16 cellular contexts compared by ENCODE assay signal in the genomic region with DNA sequence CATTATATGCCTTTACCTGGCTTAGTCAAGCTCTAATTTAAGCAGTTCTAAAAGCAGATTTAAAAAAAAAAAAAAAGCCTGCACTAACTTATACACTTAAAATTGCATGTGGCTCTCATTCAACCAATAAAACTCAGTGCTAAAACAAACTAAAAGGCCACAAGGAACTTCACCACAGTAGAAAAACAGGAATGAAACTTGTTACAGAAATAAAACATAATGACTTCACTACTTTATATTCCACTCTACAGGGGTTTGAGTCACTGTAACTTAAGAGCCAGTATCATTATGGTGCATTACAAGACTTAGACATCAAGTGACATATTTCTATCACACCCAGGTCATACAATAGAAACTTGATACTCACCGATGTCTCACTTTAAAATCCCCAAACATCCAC. TPM values are rescaled to one million over a fixed set of nuclear protein-coding genes. Genes with fewer than 3 reads are reported as not detected.
DNase-seq lines count a peak whose midpoint lies in the region; ATAC-seq and TF ChIP-seq lines count a peak whose summit lies in the region.
"Had no signal": no experiment of that assay in that cellular context is flagged by ENCODE, and none has a peak within 500 bp of the region (broad histone marks: within the 10 kb centered on the region; RNA-seq: fewer than 3 reads in every experiment).

No MANE protein-coding gene starts in this region.

- peak overlapping the region; percentile 49 for H3K27ac Mint-ChIP-seq in activated CD4-positive, alpha-beta T cell treated with anti-CD3 and anti-CD28 coated beads, Interleukin-2, amount 10 ng/mL, durations not matched to agents 24 days and 14 days
- no peak overlapping the region for H3K27ac Mint-ChIP-seq in activated CD4-positive, alpha-beta T cell treated with anti-CD3 and anti-CD28 coated beads, Interleukin-2, amount 10 ng/mL, durations not matched to agents 7 days and 5 days
- H3K27ac Mint-ChIP-seq in T-helper 17 cell, result no peak overlapping the region

- H3K9me3 ChIP-seq in PC-3 (ENCODE audit: low read length) (no peaks in the 10 kb centered on the region), T-helper 17 cell (ENCODE audit: control insufficient read depth, low read length, poor library complexity, severe bottlenecking) (no peaks in the 10 kb centered on the region)
- H3K9me3 ChIP-seq: heart left ventricle had no signal

- no peaks in the 10 kb centered on the region for H3K27me3 ChIP-seq in PC-3 (ENCODE audit: low read length)
- H3K27me3 ChIP-seq: heart left ventricle had no signal

- intact Hi-C loops in activated CD4-positive, alpha-beta T cell treated with anti-CD3 and anti-CD28 coated beads, Interleukin-2, amount 10 ng/mL, durations not matched to agents 24 days and 14 days (cut with micrococcal nuclease), result no loop called here
- intact Hi-C loops in PC-3 (cut with micrococcal nuclease), result no loop called here

- H3K4me2 ChIP-seq in PC-3 (ENCODE audit: low read length), result peak overlapping the region; percentile 34; the same call in 1 of the 2 replicates

- ATAC-seq in GM21786 (IDR thresholded peaks at IDR 0.05; ENCODE audit: unreplicated experiment) (peak; percentile 54), PC-3 (no peak), T-helper 17 cell (no peak), GM19023 (IDR thresholded peaks at IDR 0.05; ENCODE audit: unreplicated experiment) (no peak), GM19397 (IDR thresholded peaks at IDR 0.05; ENCODE audit: unreplicated experiment) (no peak)
- ATAC-seq: heart left ventricle; left lobe of liver; naive thymus-derived CD4-positive, alpha-beta T cell; Right ventricle myocardium inferior had no signal

- H3K36me3 Mint-ChIP-seq in activated CD4-positive, alpha-beta T cell treated with anti-CD3 and anti-CD28 coated beads, Interleukin-2, amount 10 ng/mL, durations not matched to agents 24 days and 14 days (ENCODE audit: low read depth), result no peaks in the 10 kb centered on the region
- H3K36me3 Mint-ChIP-seq in activated CD4-positive, alpha-beta T cell treated with anti-CD3 and anti-CD28 coated beads, Interleukin-2, amount 10 ng/mL, durations not matched to agents 7 days and 5 days (ENCODE audit: low read depth), result no peaks in the 10 kb centered on the region
- H3K36me3 Mint-ChIP-seq in T-helper 17 cell (ENCODE audit: low read depth), result no peaks in the 10 kb centered on the region
- H3K36me3 Mint-ChIP-seq: naive thymus-derived CD4-positive, alpha-beta T cell had no signal

- no peaks in the 10 kb centered on the region for H3K27me3 Mint-ChIP-seq in activated CD4-positive, alpha-beta T cell treated with anti-CD3 and anti-CD28 coated beads, Interleukin-2, amount 10 ng/mL, durations not matched to agents 24 days and 14 days
- H3K27me3 Mint-ChIP-seq in activated CD4-positive, alpha-beta T cell treated with anti-CD3 and anti-CD28 coated beads, Interleukin-2, amount 10 ng/mL, durations not matched to agents 7 days and 5 days, result no peaks in the 10 kb centered on the region
- no peaks in the 10 kb centered on the region for H3K27me3 Mint-ChIP-seq in T-helper 17 cell

- H3K36me3 ChIP-seq in PC-3 (ENCODE audit: low read depth, low read length), result no peaks in the 10 kb centered on the region
- H3K36me3 ChIP-seq: heart left ventricle had no signal

- no peaks in the 10 kb centered on the region for H4K20me1 ChIP-seq in PC-3 (ENCODE audit: low read length)

- no peak overlapping the region for H3K4me3 ChIP-seq in PC-3 (ENCODE audit: low read length)
- H3K4me3 ChIP-seq: heart left ventricle had no signal

- peaks cover 3% of the 10 kb centered on the region for H3K9me3 Mint-ChIP-seq in activated CD4-positive, alpha-beta T cell treated with anti-CD3 and anti-CD28 coated beads, Interleukin-2, amount 10 ng/mL, durations not matched to agents 24 days and 14 days
- no peaks in the 10 kb centered on the region for H3K9me3 Mint-ChIP-seq in activated CD4-positive, alpha-beta T cell treated with anti-CD3 and anti-CD28 coated beads, Interleukin-2, amount 10 ng/mL, durations not matched to agents 7 days and 5 days

- BruUV-seq in PC-3 (replicated peaks; lab: Mats Ljungman, UMichigan), result no TSS peak

- no peaks in the 10 kb centered on the region for H3K9me2 ChIP-seq in PC-3 (replicated peaks; ENCODE audit: low read length)

- peaks cover 15% of the 10 kb centered on the region for H3K4me1 Mint-ChIP-seq in activated CD4-positive, alpha-beta T cell treated with anti-CD3 and anti-CD28 coated beads, Interleukin-2, amount 10 ng/mL, durations not matched to agents 24 days and 14 days
- peaks cover 11% of the 10 kb centered on the region for H3K4me1 Mint-ChIP-seq in activated CD4-positive, alpha-beta T cell treated with anti-CD3 and anti-CD28 coated beads, Interleukin-2, amount 10 ng/mL, durations not matched to agents 7 days and 5 days
- peaks cover 16% of the 10 kb centered on the region for H3K4me1 Mint-ChIP-seq in T-helper 17 cell

- H3K9ac ChIP-seq in PC-3 (ENCODE audit: low read length), result no peak overlapping the region

- no peak overlapping the region for H2AFZ ChIP-seq in PC-3 (ENCODE audit: low read length)

- no peaks in the 10 kb centered on the region for H3K79me2 ChIP-seq in PC-3 (ENCODE audit: low read length)

- H3K4me1 ChIP-seq in PC-3 (ENCODE audit: insufficient read depth, low read length), result peaks cover 42% of the 10 kb centered on the region
- H3K4me1 ChIP-seq: heart left ventricle had no signal

- DNase-seq in activated CD4-positive, alpha-beta T cell treated with anti-CD3 and anti-CD28 coated beads, Interleukin-2, amount 10 ng/mL, durations not matched to agents 24 days and 14 days, result no peak
- no peak for DNase-seq in activated CD4-positive, alpha-beta T cell treated with anti-CD3 and anti-CD28 coated beads, Interleukin-2, amount 10 ng/mL, durations not matched to agents 7 days and 5 days
- peak; percentile 72 for DNase-seq in PC-3
- peak; percentile 77 for DNase-seq in kidney tubule cell (ENCODE audit: low spot score)
- no peak for DNase-seq in T-helper 17 cell
- DNase-seq: heart left ventricle; naive thymus-derived CD4-positive, alpha-beta T cell; NCI-H1048; stimulated activated CD4-positive, alpha-beta T cell treated with anti-CD3 and anti-CD28 coated beads, Interleukin-2, amount 100 ng/mL, for 48 hours; stimulated activated naive CD4-positive, alpha-beta T cell had no signal

- CTCF ChIA-PET in activated CD4-positive, alpha-beta T cell treated with anti-CD3 and anti-CD28 coated beads, Interleukin-2, amount 10 ng/mL, durations not matched to agents 7 days and 5 days (lab: Charles Lee), result no interaction called here
- CTCF ChIA-PET in PC-3 (lab: Charles Lee), result no interaction called here

- peaks cover 7% of the 10 kb centered on the region for H3F3A ChIP-seq in PC-3 (ENCODE audit: low read length, unreplicated experiment)

- peak overlapping the region; percentile 79 for H3K27ac ChIP-seq in PC-3 (ENCODE audit: low read length)
- H3K27ac ChIP-seq: heart left ventricle had no signal

- TF ChIP-seq CTCF in PC-3 (conservative IDR thresholded peaks at IDR 0.05; ENCODE audit: low read depth, low read length), result no peak

- no peak overlapping the region for H3K4me3 Mint-ChIP-seq in activated CD4-positive, alpha-beta T cell treated with anti-CD3 and anti-CD28 coated beads, Interleukin-2, amount 10 ng/mL, durations not matched to agents 24 days and 14 days
- no peak overlapping the region for H3K4me3 Mint-ChIP-seq in activated CD4-positive, alpha-beta T cell treated with anti-CD3 and anti-CD28 coated beads, Interleukin-2, amount 10 ng/mL, durations not matched to agents 7 days and 5 days
- no peak overlapping the region for H3K4me3 Mint-ChIP-seq in T-helper 17 cell

- POLR2A ChIA-PET in activated CD4-positive, alpha-beta T cell treated with anti-CD3 and anti-CD28 coated beads, Interleukin-2, amount 10 ng/mL, durations not matched to agents 7 days and 5 days (lab: Charles Lee), result no interaction called here
- POLR2A ChIA-PET in PC-3 (lab: Charles Lee; ENCODE audit: unreplicated experiment), result no interaction called here

RNA-seq across cellular contexts. Expression of a gene that starts 11.1 kb away (rescaled TPM):
- not detected in 2 replicates for total RNA-seq in activated CD4-positive, alpha-beta T cell treated with anti-CD3 and anti-CD28 coated beads, Interleukin-2, amount 10 ng/mL, durations not matched to agents 24 days and 14 days
- total RNA-seq in activated CD4-positive, alpha-beta T cell treated with anti-CD3 and anti-CD28 coated beads, Interleukin-2, amount 10 ng/mL, durations not matched to agents 7 days and 5 days, result not detected
- total RNA-seq in PC-3 (2014; rRNA removed) (not detected in 2 replicates), T-helper 17 cell (under 1 TPM; 0.15 to 0.96 TPM)
- total RNA-seq: heart left ventricle; left lobe of liver; naive thymus-derived CD4-positive, alpha-beta T cell; NCI-H460; Right ventricle myocardium inferior had no signal

Comparison
In these comparisons a context has a peak if more than half of its experiments do, and no peak if none do; other contexts are left out.
1. DNase-seq: peak in PC-3 (single experiment) and kidney tubule cell (single experiment); none in activated CD4-positive, alpha-beta T cell treated with anti-CD3 and anti-CD28 coated beads, Interleukin-2, amount 10 ng/mL, durations not matched to agents 24 days and 14 days (single experiment), activated CD4-positive, alpha-beta T cell treated with anti-CD3 and anti-CD28 coated beads, Interleukin-2, amount 10 ng/mL, durations not matched to agents 7 days and 5 days (single experiment) and T-helper 17 cell (0 of 3).